In genomic region chr12:64104376-64104775, GRCh38 we compare ENCODE assay signal across 15 cellular contexts.
A peak's percentile ranks its signal among the peaks of the same experiment; 100 is the strongest.
DNase-seq lines count a peak whose midpoint lies in the region; ATAC-seq, FAIRE-seq and TF ChIP-seq lines count a peak whose summit lies in the region.
"Had no signal": no experiment of that assay in that cellular context is flagged by ENCODE, and none has a peak within 500 bp of the region (broad histone marks: within the 10 kb centered on the region; RNA-seq: fewer than 3 reads in every experiment).

No MANE protein-coding gene starts in this region.

- H3K27me3 Mint-ChIP-seq in HFFc6 (ENCODE audit: insufficient read depth) (no peaks in the 10 kb centered on the region; the same call in 1 of the 2 replicates), astrocyte (ENCODE audit: low read depth, unreplicated experiment) (no peaks in the 10 kb centered on the region)
- H3K27me3 Mint-ChIP-seq in CD8-positive, alpha-beta memory T cell, result peaks cover 3 to 37% of the 10 kb centered on the region in 2 donors

- intact Hi-C loops in tibial artery (cut with DNase I; ENCODE audit: low total_unique reads), result no loop called here

- no peaks in the 10 kb centered on the region for H3K79me2 ChIP-seq in astrocyte (ENCODE audit: insufficient read depth, low read length)
- no peaks in the 10 kb centered on the region for H3K79me2 ChIP-seq in smooth muscle cell (ENCODE audit: low read depth)

- H3K36me3 ChIP-seq in astrocyte (ENCODE audit: insufficient read depth, low read length), result no peaks in the 10 kb centered on the region
- peaks cover 4% of the 10 kb centered on the region for H3K36me3 ChIP-seq in smooth muscle cell (ENCODE audit: low read depth)
- H3K36me3 ChIP-seq in tibial artery, result no peaks in the 10 kb centered on the region
- H3K36me3 ChIP-seq in CD8-positive, alpha-beta memory T cell (ENCODE audit: insufficient read depth, low read length), result no peaks in the 10 kb centered on the region

- 63% methylated on average over 7 of the region's 7 CpGs for WGBS in smooth muscle cell (ENCODE audit: low lambda C conversion rate)

- CTCF ChIA-PET in CD8-positive, alpha-beta memory T cell (lab: Charles Lee), result no interaction called here

- H3K4me3 ChIP-seq in astrocyte (ENCODE audit: insufficient read depth, low read depth, low read length), result no peak overlapping the region
- no peak overlapping the region for H3K4me3 ChIP-seq in smooth muscle cell
- no peak overlapping the region for H3K4me3 ChIP-seq in tibial artery
- no peak overlapping the region for H3K4me3 ChIP-seq in CD8-positive, alpha-beta memory T cell (ENCODE audit: low read length)

- H3K9ac ChIP-seq in astrocyte (ENCODE audit: low read length) (no peak overlapping the region), smooth muscle cell (ENCODE audit: low read depth) (no peak overlapping the region)

- H3K9me3 ChIP-seq in astrocyte (ENCODE audit: insufficient read depth, low read depth, low read length) (no peaks in the 10 kb centered on the region), smooth muscle cell (replicated peaks; ENCODE audit: low read depth) (no peaks in the 10 kb centered on the region), tibial artery (no peaks in the 10 kb centered on the region)
- H3K9me3 ChIP-seq in CD8-positive, alpha-beta memory T cell (ENCODE audit: low read length), result no peaks in the 10 kb centered on the region

- H3K27me3 ChIP-seq in astrocyte (ENCODE audit: insufficient read depth, low read length), result no peaks in the 10 kb centered on the region
- H3K27me3 ChIP-seq in smooth muscle cell (ENCODE audit: low read depth), result no peaks in the 10 kb centered on the region
- no peaks in the 10 kb centered on the region for H3K27me3 ChIP-seq in tibial artery
- H3K27me3 ChIP-seq in CD8-positive, alpha-beta memory T cell (ENCODE audit: insufficient read depth, low read length, poor library complexity, severe bottlenecking), result no peaks in the 10 kb centered on the region

- H3K4me1 ChIP-seq in astrocyte (ENCODE audit: insufficient read depth, low read length) (peaks cover 33% of the 10 kb centered on the region), smooth muscle cell (ENCODE audit: low read depth) (no peaks in the 10 kb centered on the region), tibial artery (peaks cover 0 to 16% (median 12%) of the 10 kb centered on the region in 4 donors)
- no peaks in the 10 kb centered on the region for H3K4me1 ChIP-seq in CD8-positive, alpha-beta memory T cell (ENCODE audit: insufficient read depth, low read length)

- DNase-seq in HFFc6 (peak; percentile 11), astrocyte (ENCODE audit: low read depth) (peak; percentile 61), islet precursor cell (peak; percentile 85), smooth muscle cell (lab: John Stamatoyannopoulos, UW; ENCODE audit: unreplicated experiment) (no peak), tibial artery (no peak), cortex of kidney (lab: John Stamatoyannopoulos, UW) (no peak)
- no peak for DNase-seq in CD8-positive, alpha-beta memory T cell
- DNase-seq: CD8-positive, alpha-beta T cell; NCI-H1092; NCI-H82; SW 1271 had no signal

- POLR2A ChIA-PET in CD8-positive, alpha-beta memory T cell (lab: Charles Lee), result no interaction called here

- H3K4me2 ChIP-seq in astrocyte (ENCODE audit: low read length) (no peak overlapping the region), smooth muscle cell (no peak overlapping the region)

- no peak for ATAC-seq in GM18861 (IDR thresholded peaks at IDR 0.05; ENCODE audit: unreplicated experiment)
- ATAC-seq: activated T-helper 17 cell treated with anti-CD3 and anti-CD28 coated beads, Interleukin-2, amount 50 U/mL, for 72 hours; CD8-positive, alpha-beta T cell had no signal

- H3K9me3 Mint-ChIP-seq in HFFc6 (no peaks in the 10 kb centered on the region), astrocyte (ENCODE audit: unreplicated experiment) (peaks cover 1% of the 10 kb centered on the region)
- no peaks in the 10 kb centered on the region for H3K9me3 Mint-ChIP-seq in CD8-positive, alpha-beta memory T cell
- H3K9me3 Mint-ChIP-seq: activated T-helper 17 cell treated with anti-CD3 and anti-CD28 coated beads, Interleukin-2, amount 50 U/mL, for 72 hours; CD8-positive, alpha-beta T cell; central memory CD8-positive, alpha-beta T cell; neural crest cell had no signal

- H3F3A ChIP-seq in smooth muscle cell (ENCODE audit: low read depth), result no peaks in the 10 kb centered on the region

- no peak overlapping the region for H3K4me3 Mint-ChIP-seq in HFFc6
- H3K4me3 Mint-ChIP-seq in astrocyte (ENCODE audit: unreplicated experiment), result no peak overlapping the region
- no peak overlapping the region for H3K4me3 Mint-ChIP-seq in CD8-positive, alpha-beta memory T cell
- H3K4me3 Mint-ChIP-seq: activated T-helper 17 cell treated with anti-CD3 and anti-CD28 coated beads, Interleukin-2, amount 50 U/mL, for 72 hours; CD8-positive, alpha-beta T cell; central memory CD8-positive, alpha-beta T cell; neural crest cell had no signal

- H3K27ac ChIP-seq in astrocyte (ENCODE audit: low read depth, low read length), result no peak overlapping the region
- H3K27ac ChIP-seq in smooth muscle cell (ENCODE audit: low read depth), result peak overlapping the region; percentile 14
- no peak overlapping the region for H3K27ac ChIP-seq in tibial artery
- H3K27ac ChIP-seq in CD8-positive, alpha-beta memory T cell (ENCODE audit: low read depth, low read length), result no peak overlapping the region

- H4K20me1 ChIP-seq in astrocyte (ENCODE audit: insufficient read depth, low read length), result no peaks in the 10 kb centered on the region
- H4K20me1 ChIP-seq in smooth muscle cell (ENCODE audit: low read depth), result no peaks in the 10 kb centered on the region

- TF ChIP-seq CTCF in HFFc6 (IDR thresholded peaks at IDR 0.05), result no peak
- TF ChIP-seq CTCF in astrocyte (IDR thresholded peaks at IDR 0.05; ENCODE audit: insufficient read depth, low read depth, low read length), result no peak
- TF ChIP-seq CTCF in smooth muscle cell (IDR thresholded peaks at IDR 0.05; ENCODE audit: borderline replicate concordance, insufficient read depth, poor library complexity, severe bottlenecking), result no peak
- TF ChIP-seq CTCF in tibial artery (IDR thresholded peaks at IDR 0.05), result no peak

- no peak overlapping the region for H2AFZ ChIP-seq in astrocyte (ENCODE audit: low read depth, low read length)
- H2AFZ ChIP-seq in smooth muscle cell (ENCODE audit: low read depth), result no peak overlapping the region

- FAIRE-seq in astrocyte (lab: Jason Lieb, UNC), result no peak

- H3K4me1 Mint-ChIP-seq in HFFc6 (ENCODE audit: low read depth), result peaks cover 60% of the 10 kb centered on the region
- H3K4me1 Mint-ChIP-seq in astrocyte (ENCODE audit: low read depth, unreplicated experiment), result peaks cover 27% of the 10 kb centered on the region
- no peaks in the 10 kb centered on the region for H3K4me1 Mint-ChIP-seq in CD8-positive, alpha-beta memory T cell
- H3K4me1 Mint-ChIP-seq: activated T-helper 17 cell treated with anti-CD3 and anti-CD28 coated beads, Interleukin-2, amount 50 U/mL, for 72 hours; central memory CD8-positive, alpha-beta T cell; neural crest cell had no signal

- H3K36me3 Mint-ChIP-seq in HFFc6 (ENCODE audit: low read depth) (peaks cover 59% of the 10 kb centered on the region), astrocyte (ENCODE audit: low read depth, unreplicated experiment) (peaks cover 1% of the 10 kb centered on the region)
- no peaks in the 10 kb centered on the region for H3K36me3 Mint-ChIP-seq in CD8-positive, alpha-beta memory T cell
- H3K36me3 Mint-ChIP-seq: CD8-positive, alpha-beta T cell had no signal

- H3K27ac Mint-ChIP-seq in HFFc6, result no peak overlapping the region
- H3K27ac Mint-ChIP-seq in astrocyte (ENCODE audit: unreplicated experiment), result no peak overlapping the region
- H3K27ac Mint-ChIP-seq in CD8-positive, alpha-beta memory T cell, result no peak overlapping the region
- H3K27ac Mint-ChIP-seq: activated T-helper 17 cell treated with anti-CD3 and anti-CD28 coated beads, Interleukin-2, amount 50 U/mL, for 72 hours; CD8-positive, alpha-beta T cell had no signal

Comparison
In these comparisons a context has a peak if more than half of its experiments do, and no peak if none do; other contexts are left out.
1. DNase-seq: peak in HFFc6 (single experiment), astrocyte (single experiment) and islet precursor cell (single experiment); none in smooth muscle cell (single experiment), tibial artery (0 of 2), CD8-positive, alpha-beta memory T cell (0 of 5) and cortex of kidney (single experiment).